In genomic region chr22:44026066-44026629, GRCh38 we compare ENCODE assay signal across 9 cellular contexts. TPM values are rescaled to one million over a fixed set of nuclear protein-coding genes. Genes with fewer than 3 reads are reported as not detected.
A peak's percentile ranks its signal among the peaks of the same experiment; 100 is the strongest.
DNase-seq lines count a peak whose midpoint lies in the region; ATAC-seq and TF ChIP-seq lines count a peak whose summit lies in the region.
"Had no signal": no experiment of that assay in that cellular context is flagged by ENCODE, and none has a peak within 500 bp of the region (broad histone marks: within the 10 kb centered on the region; RNA-seq: fewer than 3 reads in every experiment).

No MANE protein-coding gene starts in this region.

- H3K27me3 ChIP-seq in lower lobe of right lung (ENCODE audit: low read depth) = no peaks in the 10 kb centered on the region
- H3K27me3 ChIP-seq in trophoblast cell (ENCODE audit: insufficient read depth, low read length) = peaks cover 3% of the 10 kb centered on the region

- WGBS in trophoblast cell (ENCODE audit: extremely low coverage, insufficient coverage, insufficient read length) = no CpG with 5 or more reads among the region's 17 CpGs

- no peak overlapping the region for H3K4ac ChIP-seq in trophoblast cell (ENCODE audit: low read depth, low read length)

- peaks cover 53% of the 10 kb centered on the region for H3K4me1 Mint-ChIP-seq in activated CD4-positive, alpha-beta T cell treated with anti-CD3 and anti-CD28 coated beads, Interleukin-2, amount 10 ng/mL, durations not matched to agents 24 days and 14 days
- peaks cover 58% of the 10 kb centered on the region for H3K4me1 Mint-ChIP-seq in activated CD4-positive, alpha-beta memory T cell treated with anti-CD3 and anti-CD28 coated beads for 36 hours (ENCODE audit: low read depth)

- no peaks in the 10 kb centered on the region for H3K79me2 ChIP-seq in trophoblast cell (ENCODE audit: control insufficient read depth, insufficient read depth, low read length, poor library complexity)

- H4K12ac ChIP-seq in trophoblast cell (ENCODE audit: low read depth, low read length) = no peak overlapping the region

- intact Hi-C loops in activated CD4-positive, alpha-beta T cell treated with anti-CD3 and anti-CD28 coated beads, Interleukin-2, amount 10 ng/mL, durations not matched to agents 24 days and 14 days (cut with micrococcal nuclease) = no loop called here
- intact Hi-C loops in activated CD4-positive, alpha-beta memory T cell treated with anti-CD3 and anti-CD28 coated beads for 36 hours (cut with micrococcal nuclease) = loop anchor here (2.0 kb wide), 1 partner anchor 29 kb away; no protein-coding TSS in a partner anchor
- intact Hi-C loops in lower lobe of right lung (cut with DNase I) = no loop called here

- no peak for TF ChIP-seq CTCF in lower lobe of right lung (IDR thresholded peaks at IDR 0.05)
- TF ChIP-seq CTCF in foreskin fibroblast (IDR thresholded peaks at IDR 0.05; ENCODE audit: low read depth, low read length) = no peak

- H3K23ac ChIP-seq in trophoblast cell (ENCODE audit: low read length) = no peak overlapping the region

- H3K9me3 ChIP-seq in lower lobe of right lung = no peaks in the 10 kb centered on the region
- peaks cover 2% of the 10 kb centered on the region for H3K9me3 ChIP-seq in trophoblast cell (ENCODE audit: insufficient read depth, low read depth, low read length)

- no peak overlapping the region for H3K4me2 ChIP-seq in trophoblast cell (ENCODE audit: low read length)

- H3K4me3 ChIP-seq in lower lobe of right lung (peak overlapping the region; percentile 66), trophoblast cell (ENCODE audit: low read depth, low read length) (no peak overlapping the region), foreskin fibroblast (ENCODE audit: low read depth in 1 of 2, low read length in 2 of 2) (no peak overlapping the region)

- H3K18ac ChIP-seq in trophoblast cell (ENCODE audit: low read length) = no peak overlapping the region

- H3K36me3 ChIP-seq in lower lobe of right lung = no peaks in the 10 kb centered on the region
- no peaks in the 10 kb centered on the region for H3K36me3 ChIP-seq in trophoblast cell (ENCODE audit: control insufficient read depth in 1 of 2, insufficient read depth in 2 of 2, low read length in 2 of 2)

- peak overlapping the region; percentile 93 for H3K27ac ChIP-seq in lower lobe of right lung
- H3K27ac ChIP-seq in trophoblast cell (ENCODE audit: low read depth, low read length) = no peak overlapping the region

- peaks cover 38% of the 10 kb centered on the region for H3K36me3 Mint-ChIP-seq in activated CD4-positive, alpha-beta T cell treated with anti-CD3 and anti-CD28 coated beads, Interleukin-2, amount 10 ng/mL, durations not matched to agents 24 days and 14 days (ENCODE audit: low read depth)
- peaks cover 9% of the 10 kb centered on the region for H3K36me3 Mint-ChIP-seq in activated CD4-positive, alpha-beta memory T cell treated with anti-CD3 and anti-CD28 coated beads for 36 hours

- no peak overlapping the region for H2AK5ac ChIP-seq in trophoblast cell (ENCODE audit: low read length)

- no peak for ATAC-seq in lower lobe of right lung

- no peak overlapping the region for H4K91ac ChIP-seq in trophoblast cell (ENCODE audit: low read depth, low read length)

- H3K9ac ChIP-seq in trophoblast cell (ENCODE audit: low read length) = no peak overlapping the region

- no peak overlapping the region for H2AFZ ChIP-seq in trophoblast cell (ENCODE audit: insufficient read depth, low read length, poor library complexity)

- no peak overlapping the region for H4K8ac ChIP-seq in trophoblast cell (ENCODE audit: low read depth, low read length)

- H3K9me3 Mint-ChIP-seq in activated CD4-positive, alpha-beta T cell treated with anti-CD3 and anti-CD28 coated beads, Interleukin-2, amount 10 ng/mL, durations not matched to agents 24 days and 14 days = no peaks in the 10 kb centered on the region
- no peaks in the 10 kb centered on the region for H3K9me3 Mint-ChIP-seq in activated CD4-positive, alpha-beta memory T cell treated with anti-CD3 and anti-CD28 coated beads for 36 hours

- no peak overlapping the region for H2BK120ac ChIP-seq in trophoblast cell (ENCODE audit: insufficient read depth, low read length, poor library complexity)

- H2BK12ac ChIP-seq in trophoblast cell (ENCODE audit: low read length) = no peak overlapping the region

- POLR2A ChIA-PET in activated CD4-positive, alpha-beta memory T cell treated with anti-CD3 and anti-CD28 coated beads for 36 hours (lab: Charles Lee) = interaction anchor here (0.6 to 1.0 kb wide), 3 partner anchors 29 to 71 kb away, joined by 3 read pairs; partner anchors contain the start of gene SAMM50

- H3K4me1 ChIP-seq in lower lobe of right lung (peaks cover 58% of the 10 kb centered on the region), trophoblast cell (ENCODE audit: control insufficient read depth in 1 of 2, insufficient read depth in 2 of 2, low read length in 2 of 2) (peaks cover 4 to 5% of the 10 kb centered on the region in 2 experiments)

- H3K14ac ChIP-seq in trophoblast cell (ENCODE audit: low read length) = no peak overlapping the region

- peak overlapping the region; percentile 100 for H3K27ac Mint-ChIP-seq in activated CD4-positive, alpha-beta T cell treated with anti-CD3 and anti-CD28 coated beads, Interleukin-2, amount 10 ng/mL, durations not matched to agents 24 days and 14 days
- H3K27ac Mint-ChIP-seq in activated CD4-positive, alpha-beta memory T cell treated with anti-CD3 and anti-CD28 coated beads for 36 hours = peak overlapping the region; percentile 98

- H3K4me3 Mint-ChIP-seq in activated CD4-positive, alpha-beta T cell treated with anti-CD3 and anti-CD28 coated beads, Interleukin-2, amount 10 ng/mL, durations not matched to agents 24 days and 14 days = peak overlapping the region; percentile 94
- H3K4me3 Mint-ChIP-seq in activated CD4-positive, alpha-beta memory T cell treated with anti-CD3 and anti-CD28 coated beads for 36 hours = peak overlapping the region; percentile 87

- no peaks in the 10 kb centered on the region for H3K27me3 Mint-ChIP-seq in activated CD4-positive, alpha-beta T cell treated with anti-CD3 and anti-CD28 coated beads, Interleukin-2, amount 10 ng/mL, durations not matched to agents 24 days and 14 days
- H3K27me3 Mint-ChIP-seq in activated CD4-positive, alpha-beta memory T cell treated with anti-CD3 and anti-CD28 coated beads for 36 hours = peaks cover 4% of the 10 kb centered on the region

- no peak overlapping the region for H2BK5ac ChIP-seq in trophoblast cell (ENCODE audit: low read depth, low read length, poor library complexity)

- H3K79me1 ChIP-seq in trophoblast cell (ENCODE audit: low read length) = no peaks in the 10 kb centered on the region

- CTCF ChIA-PET in activated CD4-positive, alpha-beta memory T cell treated with anti-CD3 and anti-CD28 coated beads for 36 hours (lab: Charles Lee) = interaction anchor here (2.2 to 3.0 kb wide), 3 partner anchors 33 to 55 kb away, joined by 7 to 14 read pairs (median 12); no protein-coding TSS in a partner anchor

- no peak for DNase-seq in activated CD4-positive, alpha-beta T cell treated with anti-CD3 and anti-CD28 coated beads, Interleukin-2, amount 10 ng/mL, durations not matched to agents 24 days and 14 days
- no peak for DNase-seq in activated CD4-positive, alpha-beta T cell treated with anti-CD3 and anti-CD28 coated beads for 1 hour
- DNase-seq in activated CD4-positive, alpha-beta memory T cell treated with anti-CD3 and anti-CD28 coated beads for 36 hours = no peak
- peak; percentile 36 for DNase-seq in lower lobe of right lung
- peak; percentile 15 for DNase-seq in superior temporal gyrus (ENCODE audit: extremely low spot score)
- DNase-seq in trophoblast cell = no peak
- no peak for DNase-seq in foreskin fibroblast
- DNase-seq in NCI-H524 (lab: John Stamatoyannopoulos, UW) = no peak
- DNase-seq: activated gamma-delta T cell had no signal

RNA-seq across cellular contexts. Expression of gene PARVB, which starts 2.0 kb away (rescaled TPM):
- total RNA-seq in activated CD4-positive, alpha-beta T cell treated with anti-CD3 and anti-CD28 coated beads, Interleukin-2, amount 10 ng/mL, durations not matched to agents 24 days and 14 days = 107 and 112 TPM in 2 replicates
- total RNA-seq in activated CD4-positive, alpha-beta memory T cell treated with anti-CD3 and anti-CD28 coated beads for 36 hours = 10 to 100 TPM; 77.8 to 82.8 TPM
- total RNA-seq in lower lobe of right lung = 44.7 TPM
- polyA plus RNA-seq in trophoblast cell (2013) = 0.94 and 1.00 TPM in 2 replicates

Comparison
In these comparisons a context has a peak if more than half of its experiments do, and no peak if none do; other contexts are left out.
1. DNase-seq: peak in lower lobe of right lung (single experiment) and superior temporal gyrus (single experiment); none in activated CD4-positive, alpha-beta T cell treated with anti-CD3 and anti-CD28 coated beads, Interleukin-2, amount 10 ng/mL, durations not matched to agents 24 days and 14 days (single experiment), activated CD4-positive, alpha-beta T cell treated with anti-CD3 and anti-CD28 coated beads for 1 hour (single experiment), activated CD4-positive, alpha-beta memory T cell treated with anti-CD3 and anti-CD28 coated beads for 36 hours (single experiment), trophoblast cell (0 of 2), foreskin fibroblast (0 of 2) and NCI-H524 (0 of 2).